7 cellular contexts compared by ENCODE assay signal in the genomic region with DNA sequence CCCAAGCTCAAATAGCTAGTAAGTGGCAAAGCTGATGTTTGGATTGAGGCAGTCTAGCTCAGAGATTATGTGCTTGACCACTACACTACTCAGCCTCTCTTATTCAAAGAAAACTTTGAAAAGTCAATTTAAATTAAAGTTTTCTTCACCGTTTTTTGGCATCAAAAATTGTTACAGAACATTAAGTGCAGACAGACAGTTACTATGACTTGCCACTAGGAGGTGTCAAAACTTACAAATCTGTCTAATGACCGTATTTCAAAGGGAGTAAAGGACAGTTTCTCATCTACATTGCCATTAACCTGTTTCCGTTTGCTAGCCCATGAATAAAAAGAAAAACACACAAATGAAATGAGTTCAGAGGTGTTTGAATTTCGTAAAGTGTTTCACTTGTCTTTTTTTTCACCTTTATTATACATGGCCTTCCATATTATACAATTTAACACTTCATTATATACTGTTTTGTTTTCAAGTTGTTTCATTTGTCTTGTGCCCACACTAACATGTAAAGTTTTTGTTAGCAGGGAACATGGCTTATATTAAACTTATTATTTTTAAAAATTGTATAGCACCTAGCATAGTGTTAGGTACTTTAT. TPM values are rescaled to one million over a fixed set of nuclear protein-coding genes. Genes with fewer than 3 reads are reported as not detected.
DNase-seq lines count a peak whose midpoint lies in the region; ATAC-seq and TF ChIP-seq lines count a peak whose summit lies in the region.

No MANE protein-coding gene starts in this region.

- peak; percentile 39 for DNase-seq in Daoy (ENCODE audit: low read depth)
- peak; percentile 59 for DNase-seq in MM.1S
- DNase-seq in SKM-1 treated with dmso at 0.1 percent for 144 hours (lab: John Stamatoyannopoulos, UW; ENCODE audit: unreplicated experiment) = peak; percentile 73
- DNase-seq in fibroblast of peridontal ligament (ENCODE audit: extremely low read depth) = peak; percentile 63
- no peak for DNase-seq in prostate gland (ENCODE audit: low spot score)
- no peak for DNase-seq in activated naive CD4-positive, alpha-beta T cell treated with Interleukin-2 at 50 U/mL for 16 hours

- no peaks in the 10 kb centered on the region for H3K27me3 ChIP-seq in MM.1S (replicated peaks; ENCODE audit: insufficient read depth, low read length)
- no peaks in the 10 kb centered on the region for H3K27me3 ChIP-seq in prostate gland (replicated peaks; ENCODE audit: insufficient read depth)

- H3K79me2 ChIP-seq in MM.1S (ENCODE audit: low read length) = no peaks in the 10 kb centered on the region

- H3K36me3 ChIP-seq in MM.1S (replicated peaks; ENCODE audit: insufficient read depth, low read length) (no peaks in the 10 kb centered on the region), prostate gland (no peaks in the 10 kb centered on the region)

- no peak overlapping the region for H3K4me3 ChIP-seq in MM.1S (ENCODE audit: low read length)
- no peak overlapping the region for H3K4me3 ChIP-seq in prostate gland

- no peaks in the 10 kb centered on the region for H3F3A ChIP-seq in MM.1S (ENCODE audit: insufficient read depth, low read length)

- peak overlapping the region; percentile 37; the same call in 1 of the 2 replicates for H3K4me2 ChIP-seq in MM.1S (ENCODE audit: low read depth, low read length)

- ATAC-seq in GM21515 (IDR thresholded peaks at IDR 0.05; ENCODE audit: unreplicated experiment) = peak; percentile 70

- TF ChIP-seq CTCF in MM.1S (IDR thresholded peaks at IDR 0.05; ENCODE audit: low read length) = peak; percentile 61
- TF ChIP-seq CTCF in prostate gland (IDR thresholded peaks at IDR 0.05) = peak; percentile 8 to 68 (median 61)

- no peaks in the 10 kb centered on the region for H4K20me1 ChIP-seq in MM.1S (ENCODE audit: insufficient read depth, low read length)

- H3K4me1 ChIP-seq in MM.1S (ENCODE audit: low read length) = no peaks in the 10 kb centered on the region
- no peaks in the 10 kb centered on the region for H3K4me1 ChIP-seq in prostate gland (replicated peaks)

- no peak overlapping the region for H3K9ac ChIP-seq in MM.1S (ENCODE audit: low read length)

- no peaks in the 10 kb centered on the region for H3K9me3 ChIP-seq in MM.1S (replicated peaks; ENCODE audit: insufficient read depth, low read length)
- no peaks in the 10 kb centered on the region for H3K9me3 ChIP-seq in prostate gland

- H3K27ac ChIP-seq in MM.1S (ENCODE audit: low read length) (no peak overlapping the region), prostate gland (no peak overlapping the region)

- no peaks in the 10 kb centered on the region for H3K9me2 ChIP-seq in MM.1S (replicated peaks; ENCODE audit: insufficient read depth, low read length)

- TF ChIP-seq POLR2A in prostate gland (IDR thresholded peaks at IDR 0.05) = no peak

- intact Hi-C loops in prostate gland (cut with DNase I) = no loop called here

- WGBS in prostate gland = 5% methylated on average over 4 of the region's 4 CpGs

- no peak overlapping the region for H2AFZ ChIP-seq in MM.1S (ENCODE audit: low read length)

RNA-seq across cellular contexts. Expression of a gene that starts 57.4 kb away (rescaled TPM):
- 57.3 and 67.7 TPM in 2 replicates for total RNA-seq in Daoy (2014; rRNA removed; shearing (Covaris generic))
- total RNA-seq in prostate gland = 10 to 100 TPM; 10.4 to 31.5 TPM

Comparison
In these comparisons a context has a peak if more than half of its experiments do, and no peak if none do; other contexts are left out.
1. DNase-seq: peak in Daoy (single experiment), MM.1S (single experiment), SKM-1 treated with dmso at 0.1 percent for 144 hours (single experiment) and fibroblast of peridontal ligament (single experiment); none in prostate gland (single experiment) and activated naive CD4-positive, alpha-beta T cell treated with Interleukin-2 at 50 U/mL for 16 hours (single experiment).